22 cellular contexts compared by ENCODE assay signal in the genomic region with DNA sequence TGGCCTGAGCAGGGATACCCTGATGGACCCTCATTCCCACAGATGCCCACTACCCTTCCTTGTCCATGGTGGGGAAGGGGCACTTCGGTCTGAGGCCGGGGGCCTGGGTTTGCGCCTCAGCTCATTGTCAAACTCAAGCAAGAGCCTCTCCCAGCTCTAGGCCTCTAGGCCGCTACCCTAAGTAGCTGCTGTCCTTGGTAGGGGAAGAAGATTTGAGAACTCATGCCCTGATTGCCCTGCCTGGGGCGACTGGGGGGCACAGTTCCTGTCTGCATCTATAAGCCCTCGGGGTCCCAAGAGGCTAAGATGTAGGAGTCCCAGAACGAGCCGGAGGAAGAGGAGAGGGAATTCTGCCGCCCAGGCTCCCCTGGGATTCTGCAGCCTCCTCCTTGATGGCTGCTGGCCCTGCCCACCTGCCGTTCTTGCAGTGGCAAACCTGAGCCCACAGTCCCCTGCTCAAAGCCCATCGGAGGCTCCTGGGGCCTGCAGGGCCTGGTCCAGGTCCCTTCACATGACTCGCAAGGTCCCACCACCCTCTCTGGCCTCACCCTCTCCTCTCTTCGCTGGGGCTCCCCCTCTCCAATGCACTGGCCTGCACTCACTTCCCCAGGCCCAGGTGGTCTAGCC.
"Had no signal": no experiment of that assay in that cellular context is flagged by ENCODE, and none has a peak within 500 bp of the region (broad histone marks: within the 10 kb centered on the region; RNA-seq: fewer than 3 reads in every experiment).

No MANE protein-coding gene starts in this region.

- H3K27ac ChIP-seq: brain microvascular endothelial cell, KMS-11, WERI-Rb-1 had no signal

- H3K4me3 ChIP-seq: Peyer's patch had no signal

- H3K27me3 ChIP-seq: Peyer's patch had no signal

- H3K27ac Mint-ChIP-seq: activated CD8-positive, alpha-beta T cell treated with anti-CD3 and anti-CD28 coated beads for 36 hours; activated naive CD4-positive, alpha-beta T cell treated with anti-CD3 and anti-CD28 coated beads, Interleukin-2, amount 10 ng/mL, durations not matched to agents 7 days and 5 days; activated naive CD8-positive, alpha-beta T cell treated with anti-CD3 and anti-CD28 coated beads for 36 hours; activated T-cell treated with anti-CD3 and anti-CD28 coated beads, Interleukin-2, amount 50 U/mL, for 72 hours; activated T-helper 2 cell treated with anti-CD3 and anti-CD28 coated beads, Interferon-gamma antibody, Interleukin-2, Interleukin-4, amounts not matched to agents 10 μg/mL and 5 μg/mL and 100 μg/mL, durations not matched to agents 14 hours and 24 hours and 36 hours; T-cell had no signal

- H3K4me1 Mint-ChIP-seq: activated naive CD4-positive, alpha-beta T cell treated with anti-CD3 and anti-CD28 coated beads, Interleukin-2, amount 10 ng/mL, durations not matched to agents 7 days and 5 days; activated naive CD8-positive, alpha-beta T cell treated with anti-CD3 and anti-CD28 coated beads for 36 hours; T-cell had no signal

- H3K36me3 Mint-ChIP-seq: activated naive CD4-positive, alpha-beta T cell treated with anti-CD3 and anti-CD28 coated beads, Interleukin-2, amount 10 ng/mL, durations not matched to agents 7 days and 5 days; activated naive CD8-positive, alpha-beta T cell treated with anti-CD3 and anti-CD28 coated beads for 36 hours; T-cell had no signal

- DNase-seq: activated CD4-positive, alpha-beta T cell treated with anti-CD3 and anti-CD28 coated beads for 4 hours; activated CD8-positive, alpha-beta memory T cell treated with anti-CD3 and anti-CD28 coated beads, Interleukin-2, amount 50 U/mL, for 4 hours; activated CD8-positive, alpha-beta T cell treated with anti-CD3 and anti-CD28 coated beads for 36 hours; activated gamma-delta T cell treated with Interleukin-2 at 50 U/mL for 16 hours; activated naive CD4-positive, alpha-beta T cell treated with anti-CD3 and anti-CD28 coated beads, Interleukin-2, amount 10 ng/mL, durations not matched to agents 7 days and 5 days; activated naive CD8-positive, alpha-beta T cell treated with anti-CD3 and anti-CD28 coated beads for 36 hours; activated T-cell treated with anti-CD3 and anti-CD28 coated beads, Interleukin-2, amount 50 U/mL, for 72 hours; brain microvascular endothelial cell; NCI-H1092; NCI-H1417; NCI-H1930; NCI-H345; NCI-H510A; NCI-H526 treated with DMSO at 0.1 percent for 48 hours; NK-92 treated with Interleukin-12 subunit alpha and Interleukin-12 subunit beta, amount 100 ng/mL, for 24 hours; Peyer's patch; SHP77 treated with DMSO at 0.1 percent for 48 hours; T-cell; T-helper 2 cell; WERI-Rb-1 had no signal

- ATAC-seq: activated CD8-positive, alpha-beta T cell treated with anti-CD3 and anti-CD28 coated beads for 36 hours; activated T-cell treated with anti-CD3 and anti-CD28 coated beads, Interleukin-2, amount 50 U/mL, for 72 hours; T-cell had no signal

- H3K9me3 Mint-ChIP-seq: activated CD8-positive, alpha-beta T cell treated with anti-CD3 and anti-CD28 coated beads for 36 hours; activated naive CD4-positive, alpha-beta T cell treated with anti-CD3 and anti-CD28 coated beads, Interleukin-2, amount 10 ng/mL, durations not matched to agents 7 days and 5 days; activated naive CD8-positive, alpha-beta T cell treated with anti-CD3 and anti-CD28 coated beads for 36 hours; activated T-cell treated with anti-CD3 and anti-CD28 coated beads, Interleukin-2, amount 50 U/mL, for 72 hours; activated T-helper 2 cell treated with anti-CD3 and anti-CD28 coated beads, Interferon-gamma antibody, Interleukin-2, Interleukin-4, amounts not matched to agents 10 μg/mL and 5 μg/mL and 100 μg/mL, durations not matched to agents 14 hours and 24 hours and 36 hours; T-cell had no signal

- H3K36me3 ChIP-seq: brain microvascular endothelial cell, Peyer's patch, WERI-Rb-1 had no signal

- H3K9me3 ChIP-seq: Peyer's patch had no signal

- H3K4me3 Mint-ChIP-seq: activated CD8-positive, alpha-beta T cell treated with anti-CD3 and anti-CD28 coated beads for 36 hours; activated naive CD4-positive, alpha-beta T cell treated with anti-CD3 and anti-CD28 coated beads, Interleukin-2, amount 10 ng/mL, durations not matched to agents 7 days and 5 days; activated naive CD8-positive, alpha-beta T cell treated with anti-CD3 and anti-CD28 coated beads for 36 hours; activated T-cell treated with anti-CD3 and anti-CD28 coated beads, Interleukin-2, amount 50 U/mL, for 72 hours; T-cell had no signal
